Comparison of ENCODE assay signal across 8 cellular contexts in the genomic region with DNA sequence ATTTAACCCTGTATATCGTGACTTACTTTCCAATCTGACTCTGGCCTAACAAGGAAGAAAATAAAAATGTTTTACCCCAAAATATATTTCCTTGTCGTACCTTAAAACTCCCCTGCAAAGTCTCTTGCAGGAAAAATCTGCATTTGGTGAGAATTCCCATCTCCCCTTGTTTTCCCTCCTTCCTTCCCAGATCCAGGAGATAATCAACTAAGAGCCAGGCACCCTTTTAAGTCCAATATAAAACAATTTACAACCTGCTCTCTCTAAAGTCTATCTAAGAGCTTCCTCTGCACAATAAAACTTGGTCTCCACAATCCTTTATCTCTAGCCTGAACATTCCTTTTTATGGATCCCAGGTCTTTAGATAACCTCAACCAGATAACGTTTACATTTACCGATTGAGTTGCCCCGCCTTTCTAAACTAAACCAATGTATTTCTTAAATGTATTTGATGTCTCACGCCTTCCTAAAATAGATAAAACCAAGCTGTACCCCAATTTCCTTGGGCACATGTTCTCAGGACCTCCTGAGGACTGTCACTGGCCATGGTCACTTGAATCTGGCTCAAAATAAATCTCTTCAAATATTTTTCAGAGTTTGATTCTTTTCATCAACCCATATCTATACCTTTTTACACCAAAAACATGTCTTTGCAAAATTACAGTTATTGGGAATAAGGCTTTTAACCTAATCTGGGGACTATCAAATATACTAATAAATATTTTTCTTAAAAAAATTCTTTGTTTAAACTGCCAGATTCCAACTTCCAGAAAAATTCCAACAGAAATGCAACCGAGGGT. TPM values are rescaled to one million over a fixed set of nuclear protein-coding genes. Genes with fewer than 3 reads are reported as not detected.
A peak's percentile ranks its signal among the peaks of the same experiment; 100 is the strongest.
DNase-seq lines count a peak whose midpoint lies in the region; ATAC-seq and TF ChIP-seq lines count a peak whose summit lies in the region.

No MANE protein-coding gene starts in this region.

- H3K27me3 ChIP-seq in tibial artery = no peaks in the 10 kb centered on the region

- H3K27ac ChIP-seq in tibial artery = peak overlapping the region; percentile 94 to 100

- CTCF ChIA-PET in activated CD8-positive, alpha-beta memory T cell treated with anti-CD3 and anti-CD28 coated beads, Interleukin-2, amount 10 ng/mL, durations not matched to agents 7 days and 5 days (lab: Charles Lee) = interaction anchor here (1.0 to 4.5 kb wide), 5 partner anchors 41 to 134 kb away, joined by 3 to 52 read pairs (median 11); partner anchors contain the start of gene KIF14

- peaks cover 30% of the 10 kb centered on the region for H3K36me3 Mint-ChIP-seq in activated CD8-positive, alpha-beta memory T cell treated with anti-CD3 and anti-CD28 coated beads, Interleukin-2, amount 10 ng/mL, durations not matched to agents 7 days and 5 days
- peaks cover 28% of the 10 kb centered on the region for H3K36me3 Mint-ChIP-seq in activated naive CD8-positive, alpha-beta T cell treated with anti-CD3 and anti-CD28 coated beads, Interleukin-2, amount 10 ng/mL, durations not matched to agents 7 days and 5 days

- H3K27me3 Mint-ChIP-seq in activated CD8-positive, alpha-beta memory T cell treated with anti-CD3 and anti-CD28 coated beads, Interleukin-2, amount 10 ng/mL, durations not matched to agents 7 days and 5 days = no peaks in the 10 kb centered on the region
- H3K27me3 Mint-ChIP-seq in activated naive CD8-positive, alpha-beta T cell treated with anti-CD3 and anti-CD28 coated beads, Interleukin-2, amount 10 ng/mL, durations not matched to agents 7 days and 5 days = no peaks in the 10 kb centered on the region

- H3K9me3 ChIP-seq in tibial artery = no peaks in the 10 kb centered on the region

- ATAC-seq in activated CD8-positive, alpha-beta memory T cell treated with anti-CD3 and anti-CD28 coated beads, Interleukin-2, amount 10 ng/mL, durations not matched to agents 7 days and 5 days = no peak
- no peak for ATAC-seq in activated naive CD8-positive, alpha-beta T cell treated with anti-CD3 and anti-CD28 coated beads, Interleukin-2, amount 10 ng/mL, durations not matched to agents 7 days and 5 days (ENCODE audit: low read depth)

- peak overlapping the region; percentile 71 for H3K27ac Mint-ChIP-seq in activated CD8-positive, alpha-beta memory T cell treated with anti-CD3 and anti-CD28 coated beads, Interleukin-2, amount 10 ng/mL, durations not matched to agents 7 days and 5 days
- H3K27ac Mint-ChIP-seq in activated naive CD8-positive, alpha-beta T cell treated with anti-CD3 and anti-CD28 coated beads, Interleukin-2, amount 10 ng/mL, durations not matched to agents 7 days and 5 days = peak overlapping the region; percentile 21

- DNase-seq in activated CD8-positive, alpha-beta memory T cell treated with anti-CD3 and anti-CD28 coated beads, Interleukin-2, amount 10 ng/mL, durations not matched to agents 7 days and 5 days = no peak
- DNase-seq in activated CD8-positive, alpha-beta memory T cell treated with anti-CD3 and anti-CD28 coated beads, Interleukin-2, amount 50 U/mL, for 4 hours = no peak
- no peak for DNase-seq in activated naive CD8-positive, alpha-beta T cell treated with anti-CD3 and anti-CD28 coated beads, Interleukin-2, amount 10 ng/mL, durations not matched to agents 7 days and 5 days
- DNase-seq in left kidney (ENCODE audit: low read depth, low spot score) (peak; percentile 9), tibial artery (no peak), AG08396 (ENCODE audit: low spot score) (no peak), retina (no peak), COLO829 (ENCODE audit: low spot score) (no peak)

- H3K9me3 Mint-ChIP-seq in activated CD8-positive, alpha-beta memory T cell treated with anti-CD3 and anti-CD28 coated beads, Interleukin-2, amount 10 ng/mL, durations not matched to agents 7 days and 5 days (ENCODE audit: low read depth) = no peaks in the 10 kb centered on the region
- H3K9me3 Mint-ChIP-seq in activated naive CD8-positive, alpha-beta T cell treated with anti-CD3 and anti-CD28 coated beads, Interleukin-2, amount 10 ng/mL, durations not matched to agents 7 days and 5 days = no peaks in the 10 kb centered on the region

- H3K4me3 Mint-ChIP-seq in activated CD8-positive, alpha-beta memory T cell treated with anti-CD3 and anti-CD28 coated beads, Interleukin-2, amount 10 ng/mL, durations not matched to agents 7 days and 5 days = peak overlapping the region; percentile 98
- H3K4me3 Mint-ChIP-seq in activated naive CD8-positive, alpha-beta T cell treated with anti-CD3 and anti-CD28 coated beads, Interleukin-2, amount 10 ng/mL, durations not matched to agents 7 days and 5 days = peak overlapping the region; percentile 77

- TF ChIP-seq CTCF in tibial artery (IDR thresholded peaks at IDR 0.05) = no peak

- intact Hi-C loops in tibial artery (cut with DNase I; ENCODE audit: low total_unique reads) = loop anchor here (5.0 kb wide), 1 partner anchor 134 kb away; no protein-coding TSS in a partner anchor

- peak overlapping the region; percentile 70 to 94 for H3K4me3 ChIP-seq in tibial artery

- H3K4me1 Mint-ChIP-seq in activated CD8-positive, alpha-beta memory T cell treated with anti-CD3 and anti-CD28 coated beads, Interleukin-2, amount 10 ng/mL, durations not matched to agents 7 days and 5 days = peaks cover 45% of the 10 kb centered on the region
- H3K4me1 Mint-ChIP-seq in activated naive CD8-positive, alpha-beta T cell treated with anti-CD3 and anti-CD28 coated beads, Interleukin-2, amount 10 ng/mL, durations not matched to agents 7 days and 5 days = peaks cover 28% of the 10 kb centered on the region

- peaks cover 0 to 51% (median 26%) of the 10 kb centered on the region in 4 donors for H3K4me1 ChIP-seq in tibial artery

- POLR2A ChIA-PET in activated naive CD8-positive, alpha-beta T cell treated with anti-CD3 and anti-CD28 coated beads, Interleukin-2, amount 10 ng/mL, durations not matched to agents 7 days and 5 days (lab: Charles Lee) = interaction anchor here (0.6 to 3.0 kb wide), 6 partner anchors 41 to 216 kb away, joined by 3 to 30 read pairs (median 4); partner anchors contain the start of gene KIF14

- peaks cover 0 to 11% (median 9%) of the 10 kb centered on the region in 3 donors for H3K36me3 ChIP-seq in tibial artery

RNA-seq across cellular contexts. Expression of gene DDX59, which starts 1.0 kb away (rescaled TPM):
- 10 to 100 TPM; 33.6 to 35.9 TPM for total RNA-seq in activated CD8-positive, alpha-beta memory T cell treated with anti-CD3 and anti-CD28 coated beads, Interleukin-2, amount 10 ng/mL, durations not matched to agents 7 days and 5 days
- total RNA-seq in activated naive CD8-positive, alpha-beta T cell treated with anti-CD3 and anti-CD28 coated beads, Interleukin-2, amount 10 ng/mL, durations not matched to agents 7 days and 5 days = 10 to 100 TPM; 28.1 to 33.9 TPM

RNA-seq across cellular contexts. Expression of gene KIF14, which starts 48.2 kb away (rescaled TPM):
- total RNA-seq in activated CD8-positive, alpha-beta memory T cell treated with anti-CD3 and anti-CD28 coated beads, Interleukin-2, amount 10 ng/mL, durations not matched to agents 7 days and 5 days = 10 to 100 TPM; 30.8 TPM
- total RNA-seq in activated naive CD8-positive, alpha-beta T cell treated with anti-CD3 and anti-CD28 coated beads, Interleukin-2, amount 10 ng/mL, durations not matched to agents 7 days and 5 days = 10 to 100 TPM; 20.1 to 20.3 TPM
